Comparison of ENCODE assay signal across 8 cellular contexts in the genomic region with DNA sequence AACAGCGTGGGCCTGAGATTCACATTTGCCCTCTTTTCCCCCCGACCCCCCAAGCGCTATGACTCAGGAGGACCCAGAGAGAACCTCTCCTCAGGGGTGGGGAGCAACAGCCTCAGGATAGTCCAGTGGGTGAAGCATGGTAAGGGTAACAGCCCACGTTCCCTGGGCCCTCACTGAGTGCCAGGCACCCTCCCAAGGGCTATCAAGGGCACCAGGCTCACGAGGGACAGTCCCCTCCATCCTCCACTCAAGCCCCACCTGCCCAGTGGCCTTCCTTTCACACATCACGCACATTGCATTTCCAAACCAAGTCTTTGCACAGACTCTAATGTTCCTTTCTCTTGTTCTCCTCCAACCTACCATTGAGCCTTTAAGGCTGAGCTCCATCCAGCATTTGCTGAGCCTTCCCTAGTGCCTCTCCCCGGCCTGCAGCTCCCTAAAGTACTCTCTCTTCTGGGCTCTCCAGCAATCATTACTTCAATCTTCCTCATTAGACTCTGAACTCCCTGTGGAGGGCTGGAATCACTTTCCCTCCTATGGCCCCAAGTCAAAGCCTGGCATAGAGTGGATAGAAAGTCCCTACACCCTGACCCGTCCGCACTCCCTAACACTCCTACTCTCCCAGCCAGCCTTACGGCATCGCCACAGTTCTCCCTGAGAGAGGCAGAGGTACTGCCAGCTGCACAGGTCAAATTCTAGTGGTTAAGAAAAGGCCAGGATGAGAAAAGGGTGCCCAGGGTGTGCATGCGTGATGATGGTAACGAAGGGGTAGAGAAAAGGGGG. TPM values are rescaled to one million over a fixed set of nuclear protein-coding genes. Genes with fewer than 3 reads are reported as not detected.
DNase-seq lines count a peak whose midpoint lies in the region; ATAC-seq and TF ChIP-seq lines count a peak whose summit lies in the region.

No MANE protein-coding gene starts in this region.

- peaks cover 19% of the 10 kb centered on the region for H3K36me3 Mint-ChIP-seq in T-cell

- no peaks in the 10 kb centered on the region for H3K9me3 ChIP-seq in heart right ventricle

- peaks cover 40 to 46% (median 40%) of the 10 kb centered on the region in 3 donors for H3K4me1 Mint-ChIP-seq in T-cell

- no peak overlapping the region for H3K9ac ChIP-seq in rectal smooth muscle tissue (ENCODE audit: low read length)

- POLR2A ChIA-PET in T-cell (lab: Charles Lee): no interaction called here

- no peak for ATAC-seq in heart right ventricle
- ATAC-seq in Right ventricle myocardium superior (ENCODE audit: poor library complexity): no peak
- ATAC-seq in T-cell (replicated peaks in 1 of 4): no peak

- H3K4me1 ChIP-seq in heart right ventricle (peaks cover 9 to 44% (median 27%) of the 10 kb centered on the region in 9 donors), rectal smooth muscle tissue (ENCODE audit: control insufficient read depth, insufficient read depth, low read length) (peaks cover 6% of the 10 kb centered on the region)

- H3K9me3 Mint-ChIP-seq in T-cell: no peaks in the 10 kb centered on the region

- H3K27ac Mint-ChIP-seq in T-cell: peak overlapping the region; percentile 27 to 68

- H3K36me3 ChIP-seq in heart right ventricle (peaks cover 0 to 31% (median 13%) of the 10 kb centered on the region in 9 donors), rectal smooth muscle tissue (ENCODE audit: control insufficient read depth, insufficient read depth, low read length) (peaks cover 6% of the 10 kb centered on the region)

- no peak for TF ChIP-seq CTCF in heart right ventricle (IDR thresholded peaks at IDR 0.05)
- no peak for TF ChIP-seq CTCF in foreskin fibroblast (IDR thresholded peaks at IDR 0.05; ENCODE audit: low read depth, low read length)

- 43 to 52% methylated on average over 13 of the region's 13 CpGs for WGBS in heart right ventricle, 2 donors

- peak overlapping the region in 2 of 10 donors; percentile 90 to 92 for H3K27ac ChIP-seq in heart right ventricle
- H3K27ac ChIP-seq in rectal smooth muscle tissue (ENCODE audit: low read depth, low read length): no peak overlapping the region

- intact Hi-C loops in heart right ventricle (cut with DNase I): no loop called here
- intact Hi-C loops in Right ventricle myocardium superior (cut with DNase I): no loop called here

- H3K4me3 ChIP-seq in heart right ventricle (peak overlapping the region; percentile 43 to 99 (median 81)), foreskin fibroblast (ENCODE audit: low read depth in 1 of 2, low read length in 2 of 2) (peak overlapping the region; percentile 82 to 85), rectal smooth muscle tissue (ENCODE audit: low read length) (peak overlapping the region; percentile 78)

- DNase-seq in heart right ventricle: no peak
- no peak for DNase-seq in Right ventricle myocardium superior
- DNase-seq in T-cell: peak in 1 of 34 experiments; percentile 10
- peak in 1 of 2 donors; percentile 57 for DNase-seq in foreskin fibroblast
- DNase-seq in GF-D8 (lab: John Stamatoyannopoulos, UW): no peak
- DNase-seq in DMS114 treated with DMSO at 0.1 percent for 48 hours (lab: John Stamatoyannopoulos, UW; ENCODE audit: unreplicated experiment): no peak
- DNase-seq in inferior parietal cortex (ENCODE audit: extremely low spot score): no peak

- H3K4me3 Mint-ChIP-seq in T-cell: peak overlapping the region; percentile 88 to 94 (median 89)

- CTCF ChIA-PET in T-cell (lab: Charles Lee): no interaction called here

- H3K27me3 ChIP-seq in heart right ventricle (no peaks in the 10 kb centered on the region), rectal smooth muscle tissue (ENCODE audit: control insufficient read depth, insufficient read depth, low read length) (no peaks in the 10 kb centered on the region)

- no peaks in the 10 kb centered on the region for H3K27me3 Mint-ChIP-seq in T-cell

RNA-seq across cellular contexts. Expression of gene AKR7A2, which starts 1.0 kb away (rescaled TPM):
- total RNA-seq in heart right ventricle (10 to 100 TPM; 30.6 to 48.5 (median 43.3) TPM), Right ventricle myocardium superior (40.6 TPM), T-cell (10 to 100 TPM; 20.8 to 35.4 (median 32.0) TPM)
- polyA plus RNA-seq in heart right ventricle: 10 to 100 TPM in 1 of 2 donors, 1 to 10 TPM in 1; 6.8 to 26.2 TPM

RNA-seq across cellular contexts. Expression of gene SLC66A1, which starts 1.2 kb away (rescaled TPM):
- 1 to 10 TPM; 4.2 to 7.8 (median 6.5) TPM for total RNA-seq in heart right ventricle
- 10 to 100 TPM; 16.9 to 18.0 TPM for polyA plus RNA-seq in heart right ventricle
- 5.8 TPM for total RNA-seq in Right ventricle myocardium superior
- 1 to 10 TPM; 3.5 to 8.1 (median 7.1) TPM for total RNA-seq in T-cell

RNA-seq across cellular contexts. Expression of gene AKR7A3, which starts 22.3 kb away (rescaled TPM):
- total RNA-seq in heart right ventricle: under 1 TPM in 8 of 10 donors, not detected in 2; 0.13 to 0.42 (median 0.24) TPM
- under 1 TPM; 0.22 to 0.66 TPM for polyA plus RNA-seq in heart right ventricle
- not detected for total RNA-seq in Right ventricle myocardium superior
- 1 to 10 TPM in 3 of 5 donors, under 1 TPM in 2; 0.82 to 2.8 (median 1.1) TPM for total RNA-seq in T-cell

RNA-seq across cellular contexts. Expression of gene MRTO4, which starts 59.3 kb away (rescaled TPM):
- total RNA-seq in heart right ventricle (10 to 100 TPM in 7 of 10 donors, 1 to 10 TPM in 3; 8.4 to 21.0 (median 12.0) TPM), Right ventricle myocardium superior (10.8 TPM), T-cell (10 to 100 TPM; 13.0 to 30.1 (median 23.4) TPM)
- 10 to 100 TPM; 25.8 to 52.2 TPM for polyA plus RNA-seq in heart right ventricle

RNA-seq across cellular contexts. Expression of gene EMC1, which starts 59.6 kb away (rescaled TPM):
- total RNA-seq in heart right ventricle: 10 to 100 TPM; 23.6 to 33.2 (median 27.6) TPM
- polyA plus RNA-seq in heart right ventricle: 10 to 100 TPM; 14.9 to 15.7 TPM
- total RNA-seq in Right ventricle myocardium superior: 23.7 TPM
- 10 to 100 TPM; 31.5 to 38.0 (median 33.8) TPM for total RNA-seq in T-cell
